9 cellular contexts compared by ENCODE assay signal in the genomic region with DNA sequence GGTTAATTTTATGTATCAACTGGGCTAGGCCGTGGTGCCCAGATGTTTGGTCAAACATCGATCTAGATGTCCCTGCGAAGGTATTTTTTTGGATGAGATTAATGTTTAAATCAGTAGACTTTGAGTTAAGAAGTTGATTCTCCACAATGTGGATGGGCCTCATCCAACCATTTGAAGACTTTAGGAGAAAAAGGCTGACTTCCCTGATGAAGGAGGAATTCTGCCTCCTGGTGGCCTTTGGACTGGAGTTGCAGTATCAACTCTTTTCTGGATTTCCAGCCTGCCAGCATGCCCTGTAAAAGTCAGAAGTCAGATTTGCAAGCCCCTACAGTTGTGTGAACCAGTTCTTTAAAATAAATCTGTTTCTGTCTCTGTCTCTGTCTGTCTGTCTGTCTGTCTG.
DNase-seq lines count a peak whose midpoint lies in the region; ATAC-seq, FAIRE-seq and TF ChIP-seq lines count a peak whose summit lies in the region.
"Had no signal": no experiment of that assay in that cellular context is flagged by ENCODE, and none has a peak within 500 bp of the region (broad histone marks: within the 10 kb centered on the region; RNA-seq: fewer than 3 reads in every experiment).

No MANE protein-coding gene starts in this region.

- no peak overlapping the region for H3K9ac ChIP-seq in endothelial cell of umbilical vein (replicated peaks; ENCODE audit: extremely low read depth, insufficient read depth, low read length)

- no peak overlapping the region for H3K27ac Mint-ChIP-seq in osteocyte (ENCODE audit: unreplicated experiment)
- no peak overlapping the region for H3K27ac Mint-ChIP-seq in T-cell

- dilution Hi-C loops in endothelial cell of umbilical vein (cut with MboI; ENCODE audit: extremely low pct_ligation_motif_present, low sequenced_read_pairs): no loop called here

- no peak for TF ChIP-seq POLR2A in endothelial cell of umbilical vein (IDR thresholded peaks at IDR 0.05; ENCODE audit: low read depth, low read length)

- no peak overlapping the region for H3K4me2 ChIP-seq in endothelial cell of umbilical vein (ENCODE audit: insufficient read depth, low read length)

- H3K4me1 Mint-ChIP-seq in osteocyte (ENCODE audit: unreplicated experiment) (peaks cover 5% of the 10 kb centered on the region), T-cell (no peaks in the 10 kb centered on the region)

- peaks cover 2 to 3% of the 10 kb centered on the region in 2 experiments for H3K27me3 ChIP-seq in endothelial cell of umbilical vein (ENCODE audit: control insufficient read depth in 2 of 2, insufficient read depth in 2 of 2, low read length in 2 of 2)
- H3K27me3 ChIP-seq: neutrophil had no signal

- H3K36me3 Mint-ChIP-seq in osteocyte (ENCODE audit: unreplicated experiment) (peaks cover 20% of the 10 kb centered on the region), T-cell (no peaks in the 10 kb centered on the region)

- no peaks in the 10 kb centered on the region for H3K79me2 ChIP-seq in endothelial cell of umbilical vein (ENCODE audit: control insufficient read depth, insufficient read depth, low read length)

- no peaks in the 10 kb centered on the region for H3K4me1 ChIP-seq in endothelial cell of umbilical vein (ENCODE audit: control insufficient read depth, extremely low read depth, insufficient read depth, low read length)

- no peak overlapping the region for H2AFZ ChIP-seq in endothelial cell of umbilical vein (ENCODE audit: low read depth, low read length)

- intact Hi-C loops in endothelial cell of umbilical vein (cut with micrococcal nuclease): loop anchor here (1.0 to 10.0 kb wide), 3 partner anchors 92 to 658 kb away; no protein-coding TSS in a partner anchor

- POLR2A ChIA-PET in endothelial cell of umbilical vein (lab: Charles Lee) (no interaction called here), T-cell (lab: Charles Lee) (no interaction called here)

- no peak overlapping the region for H3K27ac ChIP-seq in endothelial cell of umbilical vein (ENCODE audit: insufficient read depth, low read depth, low read length)
- H3K27ac ChIP-seq: neutrophil had no signal

- no peaks in the 10 kb centered on the region for H4K20me1 ChIP-seq in endothelial cell of umbilical vein (replicated peaks; ENCODE audit: control insufficient read depth, extremely low read depth, insufficient read depth, low read length)

- DNase-seq in ELF-1 (ENCODE audit: low read depth, low spot score) (peak; percentile 49), NCI-H526 treated with DMSO at 0.1 percent for 48 hours (lab: John Stamatoyannopoulos, UW) (peak; percentile 8), endothelial cell of umbilical vein (ENCODE audit: low read depth, low spot score) (peak; percentile 53), osteocyte (ENCODE audit: extremely low spot score, unreplicated experiment) (peak; percentile 48), NCI-H128 (lab: John Stamatoyannopoulos, UW; ENCODE audit: unreplicated experiment) (no peak), T-cell (no peak)

- H3K9me3 ChIP-seq in endothelial cell of umbilical vein (replicated peaks; ENCODE audit: control insufficient read depth, insufficient read depth, low read length): no peaks in the 10 kb centered on the region
- H3K9me3 ChIP-seq: neutrophil had no signal

- peak; percentile 48 to 62 for TF ChIP-seq CTCF in endothelial cell of umbilical vein (IDR thresholded peaks at IDR 0.05; ENCODE audit: extremely low read depth in 1 of 2, insufficient read depth in 1 of 2, low read depth in 1 of 2, low read length in 2 of 2)
- peak; percentile 64 for TF ChIP-seq CTCF in osteocyte (IDR thresholded peaks at IDR 0.05)

- ATAC-seq in GM19395 (IDR thresholded peaks at IDR 0.05; ENCODE audit: unreplicated experiment): no peak
- ATAC-seq in GM18861 (IDR thresholded peaks at IDR 0.05; ENCODE audit: unreplicated experiment): no peak
- ATAC-seq in T-cell (replicated peaks in 1 of 4): no peak

- peak; percentile 72 for FAIRE-seq in endothelial cell of umbilical vein (lab: Jason Lieb, UNC)

- no peaks in the 10 kb centered on the region for H3K27me3 Mint-ChIP-seq in osteocyte (ENCODE audit: unreplicated experiment)
- H3K27me3 Mint-ChIP-seq in T-cell: peaks cover 3% of the 10 kb centered on the region in 2 donors

- CTCF ChIA-PET in endothelial cell of umbilical vein (lab: Charles Lee) (interaction anchor here (1.0 to 3.3 kb wide), 2 partner anchors 9 to 92 kb away, joined by 4 to 38 read pairs; partner anchors contain the start of gene STK32B), T-cell (lab: Charles Lee) (no interaction called here)

- H3K36me3 ChIP-seq in endothelial cell of umbilical vein (ENCODE audit: control insufficient read depth in 2 of 2, extremely low read depth in 1 of 2, insufficient read depth in 2 of 2, low read length in 2 of 2): no peaks in the 10 kb centered on the region
- H3K36me3 ChIP-seq: neutrophil had no signal

- H3K4me3 Mint-ChIP-seq in osteocyte (ENCODE audit: unreplicated experiment) (no peak overlapping the region), T-cell (no peak overlapping the region)

- no peaks in the 10 kb centered on the region for H3K9me1 ChIP-seq in endothelial cell of umbilical vein (replicated peaks; ENCODE audit: control insufficient read depth, extremely low read depth, insufficient read depth, low read length)

- BruUV-seq in endothelial cell of umbilical vein (replicated peaks; lab: Mats Ljungman, UMichigan): no TSS peak

- no peak overlapping the region for H3K4me3 ChIP-seq in endothelial cell of umbilical vein (replicated peaks in 1 of 3; ENCODE audit: insufficient read depth in 1 of 3, low read depth in 1 of 3, low read length in 3 of 3)

- H3K9me3 Mint-ChIP-seq in osteocyte (ENCODE audit: unreplicated experiment) (peaks cover 4% of the 10 kb centered on the region), T-cell (no peaks in the 10 kb centered on the region)

TF ChIP-seq in endothelial cell of umbilical vein, 7 proteins besides CTCF, POLR2A, EP300 and RAD21:
- TF ChIP-seq, protein P1, sequence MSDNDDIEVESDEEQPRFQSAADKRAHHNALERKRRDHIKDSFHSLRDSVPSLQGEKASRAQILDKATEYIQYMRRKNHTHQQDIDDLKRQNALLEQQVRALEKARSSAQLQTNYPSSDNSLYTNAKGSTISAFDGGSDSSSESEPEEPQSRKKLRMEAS (IDR thresholded peaks at IDR 0.05; ENCODE audit: insufficient read depth, insufficient read length): no peak
- no peak for TF ChIP-seq EZH2 (IDR thresholded peaks at IDR 0.05; ENCODE audit: borderline replicate concordance, low read depth, low read length, severe bottlenecking)
- TF ChIP-seq JUN (IDR thresholded peaks at IDR 0.05; ENCODE audit: borderline replicate concordance, insufficient read depth, insufficient read length, low read depth): no peak
- no peak for TF ChIP-seq MYC (IDR thresholded peaks at IDR 0.05; ENCODE audit: low read depth, low read length)
- TF ChIP-seq GATA2 (IDR thresholded peaks at IDR 0.05; ENCODE audit: insufficient read depth, insufficient read length, low read depth, low read length): no peak
- no peak for TF ChIP-seq FOS (IDR thresholded peaks at IDR 0.05; ENCODE audit: borderline replicate concordance, insufficient read depth, low read length)
- no peak for TF ChIP-seq POLR2AphosphoS5 (IDR thresholded peaks at IDR 0.05; ENCODE audit: insufficient read depth, low read depth, low read length)

Comparison
In these comparisons a context has a peak if more than half of its experiments do, and no peak if none do; other contexts are left out.
1. DNase-seq: peak in ELF-1 (single experiment), NCI-H526 treated with DMSO at 0.1 percent for 48 hours (single experiment), endothelial cell of umbilical vein (single experiment) and osteocyte (single experiment); none in NCI-H128 (single experiment) and T-cell (0 of 34).